In genomic region chr7:50266893-50267386, GRCh38 we compare ENCODE assay signal across 9 cellular contexts. TPM values are rescaled to one million over a fixed set of nuclear protein-coding genes. Genes with fewer than 3 reads are reported as not detected.
DNase-seq lines count a peak whose midpoint lies in the region; ATAC-seq and TF ChIP-seq lines count a peak whose summit lies in the region.
"Had no signal": no experiment of that assay in that cellular context is flagged by ENCODE, and none has a peak within 500 bp of the region (broad histone marks: within the 10 kb centered on the region; RNA-seq: fewer than 3 reads in every experiment).

No MANE protein-coding gene starts in this region.

- intact Hi-C loops in left cardiac atrium (cut with DNase I) (no loop called here), vagina (cut with DNase I) (no loop called here)

- in situ Hi-C loops in G401 (cut with HindIII; ENCODE audit: low sequenced_read_pairs), result no loop called here

- H3K4me3 Mint-ChIP-seq in stimulated activated naive CD8-positive, alpha-beta T cell treated with anti-CD3 and anti-CD28 coated beads, Interleukin-15, Interleukin-2, amounts not matched to agents 100 ng/mL and 50 ng/mL, for 24 hours, result peak overlapping the region; percentile 83
- H3K4me3 Mint-ChIP-seq: neural crest cell had no signal

- no peaks in the 10 kb centered on the region for H3K27me3 ChIP-seq in vagina

- no peaks in the 10 kb centered on the region for H3K27me3 Mint-ChIP-seq in stimulated activated naive CD8-positive, alpha-beta T cell treated with anti-CD3 and anti-CD28 coated beads, Interleukin-15, Interleukin-2, amounts not matched to agents 100 ng/mL and 50 ng/mL, for 24 hours

- H3K36me3 ChIP-seq in vagina, result no peaks in the 10 kb centered on the region

- TF ChIP-seq CTCF in vagina (IDR thresholded peaks at IDR 0.05), result no peak

- H3K4me1 Mint-ChIP-seq in stimulated activated naive CD8-positive, alpha-beta T cell treated with anti-CD3 and anti-CD28 coated beads, Interleukin-15, Interleukin-2, amounts not matched to agents 100 ng/mL and 50 ng/mL, for 24 hours (ENCODE audit: low read depth), result peaks cover 100% of the 10 kb centered on the region
- H3K4me1 Mint-ChIP-seq: neural crest cell had no signal

- peak; percentile 76 for DNase-seq in NK-92 treated with Interleukin-12 subunit alpha and Interleukin-12 subunit beta, amount 100 ng/mL, for 24 hours (lab: John Stamatoyannopoulos, UW)
- no peak for DNase-seq in NK-92 (lab: John Stamatoyannopoulos, UW; ENCODE audit: unreplicated experiment)
- peak; percentile 84 for DNase-seq in activated CD4-positive, alpha-beta T cell treated with anti-CD3 and anti-CD28 coated beads for 48 hours
- DNase-seq in left cardiac atrium, result no peak
- DNase-seq in vagina (ENCODE audit: extremely low spot score in 2 of 2), result no peak
- DNase-seq in G401 (ENCODE audit: low spot score), result no peak

- H3K27ac Mint-ChIP-seq in stimulated activated naive CD8-positive, alpha-beta T cell treated with anti-CD3 and anti-CD28 coated beads, Interleukin-15, Interleukin-2, amounts not matched to agents 100 ng/mL and 50 ng/mL, for 24 hours, result peak overlapping the region; percentile 99

- no peaks in the 10 kb centered on the region for H3K4me1 ChIP-seq in vagina

- peaks cover 4% of the 10 kb centered on the region for H3K36me3 Mint-ChIP-seq in stimulated activated naive CD8-positive, alpha-beta T cell treated with anti-CD3 and anti-CD28 coated beads, Interleukin-15, Interleukin-2, amounts not matched to agents 100 ng/mL and 50 ng/mL, for 24 hours (ENCODE audit: low read depth)

- H3K4me3 ChIP-seq in vagina, result no peak overlapping the region

- no peak overlapping the region for H3K27ac ChIP-seq in vagina

- TF ChIP-seq POLR2A in vagina (IDR thresholded peaks at IDR 0.05), result no peak

- H3K9me3 ChIP-seq in vagina, result no peaks in the 10 kb centered on the region

- ATAC-seq in HG03571 (IDR thresholded peaks at IDR 0.05; ENCODE audit: unreplicated experiment) (peak; percentile 38), left cardiac atrium (peak; percentile 49 to 81)

- H3K9me3 Mint-ChIP-seq in stimulated activated naive CD8-positive, alpha-beta T cell treated with anti-CD3 and anti-CD28 coated beads, Interleukin-15, Interleukin-2, amounts not matched to agents 100 ng/mL and 50 ng/mL, for 24 hours, result peaks cover 3% of the 10 kb centered on the region
- H3K9me3 Mint-ChIP-seq: neural crest cell had no signal

RNA-seq across cellular contexts. Expression of gene IKZF1, which starts 37.6 kb away (rescaled TPM):
- total RNA-seq in left cardiac atrium (1 to 10 TPM; 4.4 to 9.2 TPM), vagina (44.9 TPM)
- not detected in 2 replicates for total RNA-seq in G401 (2014; rRNA removed; shearing (Covaris generic))

Comparison
In these comparisons a context has a peak if more than half of its experiments do, and no peak if none do; other contexts are left out.
1. DNase-seq: peak in NK-92 treated with Interleukin-12 subunit alpha and Interleukin-12 subunit beta, amount 100 ng/mL, for 24 hours (single experiment) and activated CD4-positive, alpha-beta T cell treated with anti-CD3 and anti-CD28 coated beads for 48 hours (single experiment); none in NK-92 (single experiment), left cardiac atrium (single experiment), vagina (0 of 2) and G401 (single experiment).